Comparison of ENCODE assay signal across 2 cellular contexts in the genomic region with DNA sequence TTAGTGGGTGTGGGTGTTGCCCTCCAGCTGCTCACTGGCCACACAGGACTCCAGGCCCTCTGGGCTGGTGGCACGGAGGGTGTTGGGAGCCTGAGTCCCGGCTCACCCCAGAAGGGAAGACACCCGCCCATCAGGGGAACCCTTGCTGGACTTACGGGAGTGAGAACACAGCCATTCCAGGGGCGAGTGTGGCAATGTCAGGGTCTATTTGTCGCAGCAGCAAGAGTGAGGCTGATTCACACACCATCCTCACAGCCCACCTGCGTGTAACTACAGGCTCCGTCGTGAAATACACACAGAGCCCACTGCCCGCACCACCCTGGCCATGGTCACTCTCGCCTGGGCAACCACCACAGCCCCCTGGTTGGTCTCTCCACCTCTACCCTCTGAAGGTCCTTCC.
TF ChIP-seq lines count a peak whose summit lies in the region.

No MANE protein-coding gene starts in this region.

TF ChIP-seq in IMR-90, 13 proteins besides CTCF, POLR2A, EP300 and RAD21:
- TF ChIP-seq MXI1 (IDR thresholded peaks at IDR 0.05; ENCODE audit: borderline replicate concordance, low read depth, low read length): no peak
- TF ChIP-seq CEBPB (IDR thresholded peaks at IDR 0.05; ENCODE audit: low read depth, low read length): no peak
- TF ChIP-seq, protein P1, sequence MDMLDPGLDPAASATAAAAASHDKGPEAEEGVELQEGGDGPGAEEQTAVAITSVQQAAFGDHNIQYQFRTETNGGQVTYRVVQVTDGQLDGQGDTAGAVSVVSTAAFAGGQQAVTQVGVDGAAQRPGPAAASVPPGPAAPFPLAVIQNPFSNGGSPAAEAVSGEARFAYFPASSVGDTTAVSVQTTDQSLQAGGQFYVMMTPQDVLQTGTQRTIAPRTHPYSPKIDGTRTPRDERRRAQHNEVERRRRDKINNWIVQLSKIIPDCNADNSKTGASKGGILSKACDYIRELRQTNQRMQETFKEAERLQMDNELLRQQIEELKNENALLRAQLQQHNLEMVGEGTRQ (IDR thresholded peaks at IDR 0.05; ENCODE audit: low read depth, low read length): no peak
- no peak for TF ChIP-seq CHD1 (IDR thresholded peaks at IDR 0.05; ENCODE audit: low read depth, low read length)
- TF ChIP-seq FOS (IDR thresholded peaks at IDR 0.05; ENCODE audit: low read depth, low read length): no peak
- TF ChIP-seq MAFK (IDR thresholded peaks at IDR 0.05; ENCODE audit: low read depth, low read length): no peak
- no peak for TF ChIP-seq RCOR1 (IDR thresholded peaks at IDR 0.05; ENCODE audit: insufficient replicate concordance, low read length)
- no peak for TF ChIP-seq BHLHE40 (IDR thresholded peaks at IDR 0.05; ENCODE audit: low read depth, low read length)
- TF ChIP-seq NFE2L2 (IDR thresholded peaks at IDR 0.05; ENCODE audit: low read depth, low read length): no peak
- TF ChIP-seq, protein P2, sequence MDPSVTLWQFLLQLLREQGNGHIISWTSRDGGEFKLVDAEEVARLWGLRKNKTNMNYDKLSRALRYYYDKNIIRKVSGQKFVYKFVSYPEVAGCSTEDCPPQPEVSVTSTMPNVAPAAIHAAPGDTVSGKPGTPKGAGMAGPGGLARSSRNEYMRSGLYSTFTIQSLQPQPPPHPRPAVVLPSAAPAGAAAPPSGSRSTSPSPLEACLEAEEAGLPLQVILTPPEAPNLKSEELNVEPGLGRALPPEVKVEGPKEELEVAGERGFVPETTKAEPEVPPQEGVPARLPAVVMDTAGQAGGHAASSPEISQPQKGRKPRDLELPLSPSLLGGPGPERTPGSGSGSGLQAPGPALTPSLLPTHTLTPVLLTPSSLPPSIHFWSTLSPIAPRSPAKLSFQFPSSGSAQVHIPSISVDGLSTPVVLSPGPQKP (IDR thresholded peaks at IDR 0.05; ENCODE audit: borderline replicate concordance, low read depth, low read length): no peak
- no peak for TF ChIP-seq SMC3 (IDR thresholded peaks at IDR 0.05; ENCODE audit: low read depth, low read length)
- no peak for TF ChIP-seq MAZ (IDR thresholded peaks at IDR 0.05; ENCODE audit: borderline replicate concordance, low read depth, low read length)
- TF ChIP-seq RFX5 (IDR thresholded peaks at IDR 0.05; ENCODE audit: low read depth, low read length): no peak
TF ChIP-seq in IMR-90: peak in this region for 0.

TF ChIP-seq in H1, 55 proteins besides CTCF, POLR2A, EP300 and RAD21:
- no peak for TF ChIP-seq SIN3A (conservative IDR thresholded peaks at IDR 0.05 in 1 of 2, IDR thresholded peaks at IDR 0.05 in 1 of 2; ENCODE audit: low read depth in 1 of 2, low read length in 2 of 2)
- TF ChIP-seq SRF (IDR thresholded peaks at IDR 0.05; ENCODE audit: low read depth, low read length): no peak
- TF ChIP-seq SAP30 (IDR thresholded peaks at IDR 0.05; ENCODE audit: insufficient read depth, insufficient replicate concordance, low read length): no peak
- TF ChIP-seq ZNF274 (IDR thresholded peaks at IDR 0.05; ENCODE audit: borderline replicate concordance, extremely low read depth, low read length): no peak
- no peak for TF ChIP-seq SIRT6 (IDR thresholded peaks at IDR 0.05; ENCODE audit: low read length)
